Comparison of ENCODE assay signal across 1 cellular context in genomic region chr17:49707608-49708514, GRCh38.
TF ChIP-seq lines count a peak whose summit lies in the region.

Gene SLC35B1, minus strand, starts transcription at chr17:49707964. Its CDS starts 131 bp downstream, at chr17:49707833.

TF ChIP-seq in SK-N-SH, 30 proteins besides CTCF, POLR2A, EP300 and RAD21 (continued from another document):
- TF ChIP-seq REST (IDR thresholded peaks at IDR 0.05; ENCODE audit: low read depth, low read length) = peak; percentile 72
- TF ChIP-seq CHD2 (IDR thresholded peaks at IDR 0.05; ENCODE audit: low read length, partially characterized antibody) = peak; percentile 82
- TF ChIP-seq MEF2A (IDR thresholded peaks at IDR 0.05; ENCODE audit: borderline replicate concordance, low read depth) = no peak
- no peak for TF ChIP-seq FOXJ3 (CRISPR knock-in tag; IDR thresholded peaks at IDR 0.05)
- TF ChIP-seq USF2 (IDR thresholded peaks at IDR 0.05; ENCODE audit: borderline replicate concordance, low read depth, low read length) = peak; percentile 31; the same call in 1 of the 2 replicates
- TF ChIP-seq USF1 (IDR thresholded peaks at IDR 0.05; ENCODE audit: borderline replicate concordance, low read depth) = no peak
- peak; percentile 76 for TF ChIP-seq ELF1 (IDR thresholded peaks at IDR 0.05)
- peak; percentile 59 for TF ChIP-seq MAX (IDR thresholded peaks at IDR 0.05; ENCODE audit: low read depth)
- TF ChIP-seq SIN3A (IDR thresholded peaks at IDR 0.05; ENCODE audit: borderline replicate concordance, low read depth, low read length) = peak; percentile 86
- TF ChIP-seq NFIC (IDR thresholded peaks at IDR 0.05; ENCODE audit: borderline replicate concordance) = peak; percentile 35; the same call in 1 of the 2 replicates
- TF ChIP-seq YY1 (IDR thresholded peaks at IDR 0.05; ENCODE audit: low read depth) = peak; percentile 77; the same call in 1 of the 2 replicates
- TF ChIP-seq RFX5 (IDR thresholded peaks at IDR 0.05; ENCODE audit: low read length) = no peak; the same call in 1 of the 2 replicates
- no peak for TF ChIP-seq JUND (IDR thresholded peaks at IDR 0.05)
- no peak for TF ChIP-seq FOSL2 (IDR thresholded peaks at IDR 0.05; ENCODE audit: borderline replicate concordance, low read depth)
- TF ChIP-seq ZBTB33 (IDR thresholded peaks at IDR 0.05; ENCODE audit: borderline replicate concordance, low read depth) = peak; percentile 30; the same call in 1 of the 2 replicates
- TF ChIP-seq RXRA (IDR thresholded peaks at IDR 0.05; ENCODE audit: borderline replicate concordance, low read depth) = no peak
- TF ChIP-seq TAF1 (IDR thresholded peaks at IDR 0.05; ENCODE audit: borderline replicate concordance, low read depth, low read length) = peak; percentile 53; the same call in 1 of the 2 replicates
